27 cellular contexts compared by ENCODE assay signal in genomic region chr3:49556500-49557275, GRCh38. TPM values are rescaled to one million over a fixed set of nuclear protein-coding genes. Genes with fewer than 3 reads are reported as not detected.
DNase-seq lines count a peak whose midpoint lies in the region; ATAC-seq, FAIRE-seq and TF ChIP-seq lines count a peak whose summit lies in the region.
"Had no signal": no experiment of that assay in that cellular context is flagged by ENCODE, and none has a peak within 500 bp of the region (broad histone marks: within the 10 kb centered on the region; RNA-seq: fewer than 3 reads in every experiment).

No MANE protein-coding gene starts in this region.

- CTCF ChIA-PET in K562 (lab: Yijun Ruan, JAX; ENCODE audit: low intra/inter-chr PET ratio) = no interaction called here

- H2AFZ ChIP-seq in K562 (ENCODE audit: low read depth, low read length) (no peak overlapping the region), neural progenitor cell (replicated peaks) (no peak overlapping the region)
- H2AFZ ChIP-seq: GM23248, PC-9 had no signal

- WGBS in K562 (ENCODE audit: insufficient coverage, low coverage, missing lambda C conversion rate) = 20% methylated on average over 3 of the region's 3 CpGs

- H3K4me3 ChIP-seq in K562 = no peak overlapping the region
- H3K4me3 ChIP-seq in neural progenitor cell = no peak overlapping the region
- H3K4me3 ChIP-seq: A549, GM23248, PC-9, SJSA1 had no signal

- H3K36me3 Mint-ChIP-seq in endothelial cell (ENCODE audit: low read depth, unreplicated experiment) (peaks cover 9% of the 10 kb centered on the region), neural progenitor cell (peaks cover 3% of the 10 kb centered on the region)

- H3K27me3 Mint-ChIP-seq in endothelial cell (ENCODE audit: unreplicated experiment) (peaks cover 4% of the 10 kb centered on the region), neural progenitor cell (ENCODE audit: insufficient read depth, low read depth) (peaks cover 7% of the 10 kb centered on the region)

- peak overlapping the region in 1 of 2 experiments; percentile 50; a peak in 1 of 4 replicates for H3K9ac ChIP-seq in K562 (ENCODE audit: insufficient read depth in 1 of 2, low read depth in 2 of 2, low read length in 2 of 2)
- H3K9ac ChIP-seq in neural progenitor cell = no peak overlapping the region
- H3K9ac ChIP-seq: GM23248, KMS-11 had no signal

- no peaks in the 10 kb centered on the region for H3K27me3 ChIP-seq in K562 (ENCODE audit: control insufficient read depth in 2 of 2, insufficient read depth in 2 of 2, low read length in 2 of 2)
- peaks cover 23% of the 10 kb centered on the region for H3K27me3 ChIP-seq in neural progenitor cell

- BruUV-seq in K562 (replicated peaks; lab: Mats Ljungman, UMichigan) = no TSS peak

- H3K9me1 ChIP-seq in K562 (ENCODE audit: control insufficient read depth, insufficient read depth, low read length) = no peaks in the 10 kb centered on the region

- intact Hi-C loops in K562 (cut with micrococcal nuclease) = loop anchor here (10.0 kb wide), 1 partner anchor 348 kb away; the partner anchor contains the start of gene MST1R

- H3K27ac ChIP-seq in K562 (ENCODE audit: extremely low read depth, low read depth, low read length) = no peak overlapping the region
- no peak overlapping the region for H3K27ac ChIP-seq in neural progenitor cell
- H3K27ac ChIP-seq: A549, C4-2B, GM23248, KMS-11, PC-9, SJSA1 had no signal

- TF ChIP-seq RAD21 in K562 (CRISPR knock-in tag; conservative IDR thresholded peaks at IDR 0.05 in 1 of 2, IDR thresholded peaks at IDR 0.05 in 1 of 2) = no peak

- POLR2A ChIA-PET in K562 (lab: Yijun Ruan, JAX) = interaction anchor here (0.9 kb wide), 1 partner anchor 26 kb away, joined by 3 read pairs; no protein-coding TSS in a partner anchor

- FAIRE-seq in K562 (lab: Jason Lieb, UNC) = peak; percentile 70
- FAIRE-seq: A549, GM12892, GM18507 had no signal

- H3K27ac Mint-ChIP-seq in endothelial cell (ENCODE audit: unreplicated experiment) (no peak overlapping the region), neural progenitor cell (no peak overlapping the region)

- no peak for TF ChIP-seq CTCF in K562 (IDR thresholded peaks at IDR 0.05 in 2 of 3, conservative IDR thresholded peaks at IDR 0.05 in 1 of 3; ENCODE audit: insufficient read depth in 2 of 3, low read depth in 1 of 3, low read length in 3 of 3)
- TF ChIP-seq CTCF in endothelial cell (IDR thresholded peaks at IDR 0.05; ENCODE audit: unreplicated experiment) = no peak
- no peak for TF ChIP-seq CTCF in neural progenitor cell (IDR thresholded peaks at IDR 0.05)

- H3K4me1 Mint-ChIP-seq in endothelial cell (ENCODE audit: unreplicated experiment) (peaks cover 23% of the 10 kb centered on the region), neural progenitor cell (peaks cover 21% of the 10 kb centered on the region)

- peaks cover 22% of the 10 kb centered on the region for H3F3A ChIP-seq in neural progenitor cell (ENCODE audit: low read depth)

- no peak for TF ChIP-seq POLR2A in K562 (conservative IDR thresholded peaks at IDR 0.05)

- in situ Hi-C loops in K562 (cut with MboI) = no loop called here

- H3K9me3 ChIP-seq in K562 (replicated peaks; ENCODE audit: control insufficient read depth, insufficient read depth, low read depth, low read length) = no peaks in the 10 kb centered on the region
- H3K9me3 ChIP-seq in neural progenitor cell (ENCODE audit: low read depth) = no peaks in the 10 kb centered on the region
- H3K9me3 ChIP-seq: A549 had no signal

- H4K20me1 ChIP-seq in K562 (replicated peaks; ENCODE audit: control insufficient read depth, insufficient read depth, low read length) (0 out of 2 replicates have a peak, but pooled peaks cover 4% of the 10 kb centered on the region), neural progenitor cell (ENCODE audit: low read depth) (peaks cover 12% of the 10 kb centered on the region)

- H3K36me3 ChIP-seq in K562 (ENCODE audit: control insufficient read depth, insufficient read depth, low read length) = no peaks in the 10 kb centered on the region
- H3K36me3 ChIP-seq in neural progenitor cell = no peaks in the 10 kb centered on the region
- H3K36me3 ChIP-seq: SJSA1 had no signal

- H3K4me1 ChIP-seq in K562 (replicated peaks in 1 of 2; ENCODE audit: control insufficient read depth in 2 of 2, insufficient read depth in 2 of 2, low read length in 2 of 2) (peaks cover 14 to 27% of the 10 kb centered on the region in 2 experiments; a peak in 4 of 5 replicates), neural progenitor cell (peaks cover 13% of the 10 kb centered on the region)

- H3K9me3 Mint-ChIP-seq in endothelial cell (ENCODE audit: unreplicated experiment) = no peaks in the 10 kb centered on the region
- no peaks in the 10 kb centered on the region for H3K9me3 Mint-ChIP-seq in neural progenitor cell

- TF ChIP-seq EP300 in K562 (IDR thresholded peaks at IDR 0.05; ENCODE audit: low read length) = no peak

- DNase-seq in K562 (ENCODE audit: extremely low read depth in 1 of 4, low spot score in 3 of 4) (peak in 2 of 4 experiments; percentile 43 to 56), endothelial cell (ENCODE audit: low spot score) (no peak), neural progenitor cell (ENCODE audit: low spot score) (no peak), globus pallidus (ENCODE audit: low spot score) (no peak), AG20443 (ENCODE audit: low spot score) (no peak), T-helper 9 cell (no peak)
- DNase-seq: Calu3; CD8-positive, alpha-beta memory T cell; DMS79 treated with DMSO at 0.1 percent for 48 hours; GM23248; H7; IMR-90; MM.1S; NCI-H1417; NCI-H1694; NCI-H2029 treated with DMSO at 0.1 percent for 48 hours; NCI-H2227 treated with DMSO at 0.1 percent for 48 hours; NCI-H526 treated with DMSO at 0.1 percent for 48 hours; PC-9 had no signal

- peak overlapping the region; percentile 37 for H3K4me3 Mint-ChIP-seq in endothelial cell (ENCODE audit: unreplicated experiment)
- H3K4me3 Mint-ChIP-seq in neural progenitor cell = peak overlapping the region; percentile 52

- peaks cover 3% of the 10 kb centered on the region; the same call in 1 of the 3 replicates for H3K79me2 ChIP-seq in K562 (ENCODE audit: control insufficient read depth, insufficient read depth, low read length)
- H3K79me2 ChIP-seq in neural progenitor cell (ENCODE audit: low read depth) = no peaks in the 10 kb centered on the region

- H3K4me2 ChIP-seq in K562 (ENCODE audit: insufficient read depth, low read length) (peak overlapping the region; percentile 40; the same call in 1 of the 2 replicates), neural progenitor cell (no peak overlapping the region)
- H3K4me2 ChIP-seq: A549, KMS-11, PC-9 had no signal

- ATAC-seq in K562 = no peak
- ATAC-seq in HG03159 (IDR thresholded peaks at IDR 0.05; ENCODE audit: unreplicated experiment) = no peak
- ATAC-seq: A549, Right ventricle myocardium inferior had no signal

TF ChIP-seq in K562, 482 proteins besides CTCF, POLR2A, EP300 and RAD21 (continues in another document):
- TF ChIP-seq ARID1B (IDR thresholded peaks at IDR 0.05) = peak; percentile 22; the same call in 1 of the 2 replicates
- no peak for TF ChIP-seq ELK1 (CRISPR knock-in tag; IDR thresholded peaks at IDR 0.05)
- TF ChIP-seq CBFA2T2 (conservative IDR thresholded peaks at IDR 0.05) = peak; percentile 46
- peak; percentile 65; the same call in 1 of the 2 replicates for TF ChIP-seq MEF2A (IDR thresholded peaks at IDR 0.05; ENCODE audit: control insufficient read depth, low read depth, low read length)
- no peak for TF ChIP-seq IRF1 (CRISPR knock-in tag; IDR thresholded peaks at IDR 0.05; ENCODE audit: borderline replicate concordance)
- 0 out of 2 replicates have a peak, but pooled peaks have one; percentile 23 for TF ChIP-seq STAT5A (IDR thresholded peaks at IDR 0.05; ENCODE audit: borderline replicate concordance, low read length)
- TF ChIP-seq CBFA2T3 (IDR thresholded peaks at IDR 0.05) = peak; percentile 75
- peak; percentile 53; the same call in 1 of the 2 replicates for TF ChIP-seq SPI1 (IDR thresholded peaks at IDR 0.05; ENCODE audit: borderline replicate concordance, low read depth, low read length)
- no peak for TF ChIP-seq RCOR1 (IDR thresholded peaks at IDR 0.05; ENCODE audit: borderline replicate concordance in 1 of 2, low read depth in 2 of 2, low read length in 2 of 2)

RNA-seq across cellular contexts. Expression of gene BSN, which starts 2.4 kb away (rescaled TPM):
- 0.63 and 2.7 TPM in 2 replicates for total RNA-seq in K562 (2011; cell fraction: chromatin; rRNA removed; ENCODE audit: low replicate concordance)
- total RNA-seq in K562 (2011; cell fraction: nucleolus; rRNA removed) = 1.1 and 1.3 TPM in 2 replicates
- 0.99 and 1.2 TPM in 2 replicates for total RNA-seq in K562 (2011; cell fraction: nucleoplasm; rRNA removed)
- 0.57 and 0.64 TPM in 2 replicates for total RNA-seq in K562 (2014; rRNA removed)
- total RNA-seq in K562 (2014; rRNA removed; fragmentation: Illumina TruSeq; extraction: Trizol) = 0.13 and 0.29 TPM in 2 replicates
- total RNA-seq in K562 (2015; rRNA removed; fragmentation: Illumina TruSeq; extraction: Trizol) = 0.25 and 0.26 TPM in 2 replicates
- total RNA-seq in K562 (2021) = 1.2 and 1.5 TPM in 2 replicates
- 0.05 and 0.10 TPM in 2 replicates for polyA plus RNA-seq in K562 (2011; rRNA removed)
- 0.07 and 0.25 TPM in 2 replicates for polyA plus RNA-seq in K562 (2011; cell fraction: cytosol; rRNA removed)
- polyA plus RNA-seq in K562 (2011; cell fraction: nucleus; rRNA removed) = 0.29 and 0.95 TPM in 2 replicates
- 0.24 and 0.57 TPM in 2 replicates for polyA plus RNA-seq in K562 (2012)
- 0.39 and 0.62 TPM in 2 replicates for polyA plus RNA-seq in K562 (2014; fragmentation: Illumina TruSeq; extraction: Trizol)
- under 1 TPM; 0.03 to 0.06 TPM for polyA plus RNA-seq in K562 (2014; fragmentation: Nextera tagmentation; extraction: Ambion mirVana)
- polyA plus RNA-seq in K562 (2014; rRNA removed) = 0.54 and 0.58 TPM in 2 replicates
- 0.09 and 0.53 TPM in 2 replicates for polyA minus RNA-seq in K562 (2011; rRNA and poly(A)+ RNA removed)
- 0.57 and 0.64 TPM in 2 replicates for polyA minus RNA-seq in K562 (2011; cell fraction: cytosol; rRNA and poly(A)+ RNA removed)
- polyA minus RNA-seq in K562 (2011; cell fraction: nucleus; rRNA and poly(A)+ RNA removed) = 0.33 and 0.40 TPM in 2 replicates
- total RNA-seq in endothelial cell (ENCODE audit: unreplicated experiment) = 2.4 TPM
- 0.17 and 0.53 TPM in 2 replicates for total RNA-seq in neural progenitor cell (ENCODE audit: low replicate concordance)
- polyA plus RNA-seq: CD8-positive, alpha-beta memory T cell had no signal
